In the genomic region with DNA sequence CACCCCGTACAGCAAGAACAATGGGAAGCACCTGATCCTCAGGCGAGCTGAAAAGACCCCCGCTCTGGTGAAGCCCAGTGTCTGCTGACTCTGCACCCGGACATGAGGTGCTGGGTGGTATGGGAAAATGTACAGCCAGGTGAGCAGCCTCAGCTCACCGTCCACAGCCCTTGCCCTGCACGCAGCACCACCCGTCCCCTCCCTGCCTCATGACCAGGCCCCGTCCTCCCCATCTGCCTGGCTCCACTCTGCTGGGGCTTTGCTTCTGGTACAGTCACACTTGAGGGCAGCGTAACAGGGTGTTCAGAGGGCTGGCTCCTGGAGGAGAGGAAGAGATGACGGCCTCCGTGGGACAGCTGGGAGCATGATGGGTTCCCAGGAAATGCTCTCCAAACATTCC, we compare ENCODE assay signal across 2 cellular contexts.
TF ChIP-seq lines count a peak whose summit lies in the region.

No MANE protein-coding gene starts in this region.

TF ChIP-seq in HEK293, 187 proteins besides CTCF, POLR2A, EP300 and RAD21:
- TF ChIP-seq SP2 (tag by site-specific recombination; IDR thresholded peaks at IDR 0.05): no peak
- TF ChIP-seq KLF1 (tag by site-specific recombination; IDR thresholded peaks at IDR 0.05): peak; percentile 47; the same call in 1 of the 2 replicates

TF ChIP-seq in GM12878, 131 proteins besides CTCF, POLR2A, EP300 and RAD21:
- TF ChIP-seq DPF2 (IDR thresholded peaks at IDR 0.05) (no peak), SUPT20H (IDR thresholded peaks at IDR 0.05; ENCODE audit: borderline replicate concordance, control insufficient read depth, low read depth, low read length) (no peak), POLR2AphosphoS5 (IDR thresholded peaks at IDR 0.05; ENCODE audit: low read length) (no peak), IKZF1 (conservative IDR thresholded peaks at IDR 0.05) (no peak)
